ENCODE assay signal across 1 cellular context in genomic region chr15:63040954-63041353, GRCh38.
TF ChIP-seq lines count a peak whose summit lies in the region.

No MANE protein-coding gene starts in this region.

TF ChIP-seq in H1, 55 proteins besides CTCF, POLR2A, EP300 and RAD21:
- no peak for TF ChIP-seq RBBP5 (IDR thresholded peaks at IDR 0.05; ENCODE audit: borderline replicate concordance, low read depth, low read length)
- no peak for TF ChIP-seq RFX5 (IDR thresholded peaks at IDR 0.05; ENCODE audit: borderline replicate concordance, low read depth, low read length)
- no peak for TF ChIP-seq SP2 (IDR thresholded peaks at IDR 0.05; ENCODE audit: low read length)
- TF ChIP-seq RNF2 (IDR thresholded peaks at IDR 0.05; ENCODE audit: borderline replicate concordance, low read depth, low read length, missing control alignments, poor library complexity, severe bottlenecking): no peak
- no peak for TF ChIP-seq NRF1 (IDR thresholded peaks at IDR 0.05; ENCODE audit: low read depth, low read length)
- TF ChIP-seq NANOG (IDR thresholded peaks at IDR 0.05; ENCODE audit: insufficient read depth, low read depth, low read length, poor library complexity, severe bottlenecking): no peak
- TF ChIP-seq SP1 (IDR thresholded peaks at IDR 0.05; ENCODE audit: low read depth, low read length): no peak
- TF ChIP-seq HDAC2 (IDR thresholded peaks at IDR 0.05; ENCODE audit: borderline replicate concordance in 1 of 2, low read depth in 2 of 2, low read length in 2 of 2): no peak
TF ChIP-seq in H1: peak in this region for 0.
